Comparison of ENCODE assay signal across 18 cellular contexts in genomic region chr17:59671386-59671785, GRCh38. TPM values are rescaled to one million over a fixed set of nuclear protein-coding genes. Genes with fewer than 3 reads are reported as not detected.
A peak's percentile ranks its signal among the peaks of the same experiment; 100 is the strongest.
DNase-seq lines count a peak whose midpoint lies in the region; ATAC-seq and TF ChIP-seq lines count a peak whose summit lies in the region.
"Had no signal": no experiment of that assay in that cellular context is flagged by ENCODE, and none has a peak within 500 bp of the region (broad histone marks: within the 10 kb centered on the region; RNA-seq: fewer than 3 reads in every experiment).

No MANE protein-coding gene starts in this region.

- no peak for TF ChIP-seq CTCF in HFFc6 (IDR thresholded peaks at IDR 0.05)
- TF ChIP-seq CTCF in chondrocyte (IDR thresholded peaks at IDR 0.05), result no peak
- no peak for TF ChIP-seq CTCF in osteoblast (IDR thresholded peaks at IDR 0.05; ENCODE audit: extremely low read depth, low read depth, low read length)
- TF ChIP-seq CTCF in left lung (IDR thresholded peaks at IDR 0.05), result no peak

- no peak overlapping the region for H3K4me3 Mint-ChIP-seq in T-helper 2 cell treated with Interferon-gamma antibody and Interleukin-4, amounts not matched to agents 5 μg/mL and 100 μg/mL, for 36 hours
- H3K4me3 Mint-ChIP-seq in HFFc6 (peak overlapping the region; percentile 38; the same call in 1 of the 2 replicates), chondrocyte (ENCODE audit: unreplicated experiment) (no peak overlapping the region)

- no peak overlapping the region for H2AFZ ChIP-seq in osteoblast (ENCODE audit: low read length)

- DNase-seq in T-helper 2 cell treated with Interferon-gamma antibody and Interleukin-4, amounts not matched to agents 5 μg/mL and 100 μg/mL, for 36 hours (ENCODE audit: low spot score), result no peak
- DNase-seq in T-helper 2 cell (no peak), HFFc6 (no peak), chondrocyte (ENCODE audit: low spot score) (no peak), osteoblast (ENCODE audit: insufficient read length, low spot score, missing footprints) (no peak), hippocampal formation (lab: John Stamatoyannopoulos, UW) (no peak), left lung (no peak), NOMO-1 treated with DMSO at 0.1 percent for 48 hours (lab: John Stamatoyannopoulos, UW; ENCODE audit: unreplicated experiment) (no peak)
- DNase-seq: activated gamma-delta T cell treated with Interleukin-2 at 50 U/mL for 16 hours; Caco-2; cerebellar nuclear complex; head of caudate nucleus; NCI-H187 treated with DMSO at 0.1 percent for 48 hours; NCI-H526; Peyer's patch; right lobe of liver; stimulated activated CD4-positive, alpha-beta T cell treated with anti-CD3 and anti-CD28 coated beads, Interleukin-4, amount 100 ng/mL, for 1 hour had no signal

- H3K27ac Mint-ChIP-seq in T-helper 2 cell treated with Interferon-gamma antibody and Interleukin-4, amounts not matched to agents 5 μg/mL and 100 μg/mL, for 36 hours, result peak overlapping the region; percentile 50
- H3K27ac Mint-ChIP-seq in HFFc6, result peak overlapping the region; percentile 64
- H3K27ac Mint-ChIP-seq in chondrocyte (ENCODE audit: unreplicated experiment), result peak overlapping the region; percentile 13

- no peak overlapping the region for H3K4me2 ChIP-seq in osteoblast (ENCODE audit: insufficient read depth, low read length)
- H3K4me2 ChIP-seq: KMS-11 had no signal

- H3K79me2 ChIP-seq in osteoblast (ENCODE audit: insufficient read depth, low read length), result peaks cover 72% of the 10 kb centered on the region

- H3K36me3 ChIP-seq in osteoblast (ENCODE audit: insufficient read depth, low read length) (peaks cover 71% of the 10 kb centered on the region), left lung (peaks cover 0 to 89% of the 10 kb centered on the region in 2 donors)

- peaks cover 30% of the 10 kb centered on the region for H3K4me1 Mint-ChIP-seq in T-helper 2 cell treated with Interferon-gamma antibody and Interleukin-4, amounts not matched to agents 5 μg/mL and 100 μg/mL, for 36 hours (ENCODE audit: low read depth)
- peaks cover 89% of the 10 kb centered on the region for H3K4me1 Mint-ChIP-seq in HFFc6 (ENCODE audit: low read depth)
- H3K4me1 Mint-ChIP-seq in chondrocyte (ENCODE audit: low read depth), result peaks cover 36% of the 10 kb centered on the region

- H4K20me1 ChIP-seq in osteoblast (ENCODE audit: insufficient read depth, low read length), result peaks cover 30% of the 10 kb centered on the region

- peak overlapping the region; percentile 29 for H3K27ac ChIP-seq in osteoblast (ENCODE audit: low read depth, low read length)
- no peak overlapping the region for H3K27ac ChIP-seq in left lung
- H3K27ac ChIP-seq: KMS-11, Peyer's patch, right lobe of liver had no signal

- intact Hi-C loops in left lung (cut with DNase I), result no loop called here

- no peak for ATAC-seq in left lung
- ATAC-seq: right lobe of liver had no signal

- H3K27me3 ChIP-seq in osteoblast (ENCODE audit: insufficient read depth, low read length) (no peaks in the 10 kb centered on the region), left lung (no peaks in the 10 kb centered on the region)
- H3K27me3 ChIP-seq: Peyer's patch, right lobe of liver had no signal

- H3K4me1 ChIP-seq in osteoblast (ENCODE audit: insufficient read depth, low read length) (peaks cover 45% of the 10 kb centered on the region), left lung (peaks cover 17 to 29% of the 10 kb centered on the region in 2 donors)

- H3K9me3 Mint-ChIP-seq in T-helper 2 cell treated with Interferon-gamma antibody and Interleukin-4, amounts not matched to agents 5 μg/mL and 100 μg/mL, for 36 hours, result no peaks in the 10 kb centered on the region
- H3K9me3 Mint-ChIP-seq in HFFc6 (no peaks in the 10 kb centered on the region), chondrocyte (ENCODE audit: low read depth) (no peaks in the 10 kb centered on the region)

- peaks cover 49% of the 10 kb centered on the region for H3K36me3 Mint-ChIP-seq in T-helper 2 cell treated with Interferon-gamma antibody and Interleukin-4, amounts not matched to agents 5 μg/mL and 100 μg/mL, for 36 hours (ENCODE audit: low read depth)
- H3K36me3 Mint-ChIP-seq in HFFc6 (ENCODE audit: low read depth) (peaks cover 53% of the 10 kb centered on the region), chondrocyte (ENCODE audit: low read depth) (peaks cover 18% of the 10 kb centered on the region)

- H3K27me3 Mint-ChIP-seq in T-helper 2 cell treated with Interferon-gamma antibody and Interleukin-4, amounts not matched to agents 5 μg/mL and 100 μg/mL, for 36 hours (ENCODE audit: low read depth), result no peaks in the 10 kb centered on the region
- H3K27me3 Mint-ChIP-seq in HFFc6 (ENCODE audit: insufficient read depth) (peaks cover 2% of the 10 kb centered on the region; the same call in 1 of the 2 replicates), chondrocyte (ENCODE audit: low read depth) (no peaks in the 10 kb centered on the region)

- H3K4me3 ChIP-seq in osteoblast (ENCODE audit: insufficient read depth, low read length), result no peak overlapping the region
- H3K4me3 ChIP-seq in left lung, result no peak overlapping the region
- H3K4me3 ChIP-seq: Peyer's patch, right lobe of liver had no signal

- H3K9me3 ChIP-seq in osteoblast (ENCODE audit: low read depth, low read length), result no peaks in the 10 kb centered on the region
- no peaks in the 10 kb centered on the region for H3K9me3 ChIP-seq in left lung
- H3K9me3 ChIP-seq: Caco-2, Peyer's patch, right lobe of liver had no signal

RNA-seq across cellular contexts. Expression of gene PTRH2, which starts 35.8 kb away (rescaled TPM):
- 10 to 100 TPM; 20.7 to 31.8 (median 23.0) TPM for total RNA-seq in HFFc6 (2021; fragmentation: NEBNext Ultra II Directional; extraction: Animal tissue kit (Norgen Biotek cat#: 25700))
- 18.0 to 24.1 TPM (median 20.9 TPM) in 3 replicates for total RNA-seq in chondrocyte
- 8.0 and 14.7 TPM in 2 replicates for total RNA-seq in osteoblast
- total RNA-seq in left lung, result 10 to 100 TPM; 15.4 to 23.9 TPM

RNA-seq across cellular contexts. Expression of gene VMP1, which starts 36.1 kb away (rescaled TPM):
- total RNA-seq in HFFc6 (2021; fragmentation: NEBNext Ultra II Directional; extraction: Animal tissue kit (Norgen Biotek cat#: 25700)), result 100 to 1,000 TPM; 121 to 155 (median 149) TPM
- total RNA-seq in chondrocyte (295 to 347 TPM (median 324 TPM) in 3 replicates), osteoblast (415 and 445 TPM in 2 replicates), left lung (100 to 1,000 TPM; 306 to 343 TPM)

RNA-seq across cellular contexts. Expression of gene CLTC, which starts 51.7 kb away (rescaled TPM):
- total RNA-seq in HFFc6 (2021; fragmentation: NEBNext Ultra II Directional; extraction: Animal tissue kit (Norgen Biotek cat#: 25700)), result 100 to 1,000 TPM; 354 to 460 (median 397) TPM
- 312 to 399 TPM (median 314 TPM) in 3 replicates for total RNA-seq in chondrocyte
- 502 and 518 TPM in 2 replicates for total RNA-seq in osteoblast
- 100 to 1,000 TPM; 315 to 335 TPM for total RNA-seq in left lung

Comparison
In these comparisons a context has a peak if more than half of its experiments do, and no peak if none do; other contexts are left out.
1. H3K27ac Mint-ChIP-seq: peak in every context shown above with its lines; median percentile 64 in HFFc6; 50 in T-helper 2 cell treated with Interferon-gamma antibody and Interleukin-4, amounts not matched to agents 5 μg/mL and 100 μg/mL, for 36 hours; 13 in chondrocyte.